ENCODE assay signal across 1 cellular context in the genomic region with DNA sequence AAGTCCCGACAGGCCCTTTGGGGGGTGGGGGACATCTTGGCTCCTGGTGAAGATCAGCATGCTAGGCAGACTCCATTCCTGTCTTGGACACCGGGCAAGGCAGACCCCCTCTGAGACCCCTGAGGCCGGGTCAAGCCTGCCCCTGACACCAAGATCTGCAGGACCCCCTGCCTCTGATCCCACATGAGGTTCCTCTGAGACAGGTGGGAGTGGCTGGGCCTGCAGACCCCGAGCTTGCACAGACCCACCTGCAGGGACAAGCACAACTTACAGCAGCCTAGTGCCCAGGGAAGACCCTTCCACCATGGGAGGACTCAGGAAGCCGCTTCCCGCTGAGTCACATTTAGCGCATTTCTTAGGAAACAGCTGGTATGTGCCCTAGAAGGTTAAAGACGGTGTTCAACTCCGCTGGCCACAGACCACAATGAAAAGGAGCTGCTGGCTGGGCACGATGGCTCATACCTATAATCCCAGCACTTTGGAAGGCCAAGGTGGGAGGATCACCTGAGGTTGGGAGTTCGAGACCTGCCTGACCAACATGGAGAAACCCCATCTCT.
A peak's percentile ranks its signal among the peaks of the same experiment; 100 is the strongest.
TF ChIP-seq lines count a peak whose summit lies in the region.

No MANE protein-coding gene starts in this region.

TF ChIP-seq in K562, 482 proteins besides CTCF, POLR2A, EP300 and RAD21 (continued from another document):
- TF ChIP-seq, protein P1, sequence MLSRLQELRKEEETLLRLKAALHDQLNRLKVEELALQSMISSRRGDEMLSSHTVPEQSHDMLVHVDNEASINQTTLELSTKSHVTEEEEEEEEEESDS (CRISPR knock-in tag; IDR thresholded peaks at IDR 0.05): no peak
- TF ChIP-seq PHB (CRISPR knock-in tag; IDR thresholded peaks at IDR 0.05) (0 out of 2 replicates have a peak, but pooled peaks have one; percentile 12), ZNF431 (CRISPR knock-in tag; IDR thresholded peaks at IDR 0.05) (no peak), RBBP5 (IDR thresholded peaks at IDR 0.05; ENCODE audit: borderline replicate concordance, insufficient read depth, low read length, poor library complexity, severe bottlenecking) (peak; percentile 35), ZFX (CRISPR knock-in tag; IDR thresholded peaks at IDR 0.05) (no peak), SP1 (CRISPR knock-in tag; IDR thresholded peaks at IDR 0.05) (no peak), BRD4 (IDR thresholded peaks at IDR 0.05) (no peak), BRF1 (IDR thresholded peaks at IDR 0.05; ENCODE audit: borderline replicate concordance, extremely low read depth, insufficient read length) (no peak), CHD1 (IDR thresholded peaks at IDR 0.05; ENCODE audit: low read length) (peak; percentile 2), NFXL1 (CRISPR knock-in tag; IDR thresholded peaks at IDR 0.05) (no peak), NCOA1 (IDR thresholded peaks at IDR 0.05; ENCODE audit: low read depth) (no peak), CREM (IDR thresholded peaks at IDR 0.05; ENCODE audit: low read depth) (no peak), TCFL5 (CRISPR knock-in tag; conservative IDR thresholded peaks at IDR 0.05) (no peak), SNRNP70 (optimal IDR thresholded peaks at IDR 0.05; ENCODE audit: low read depth, low read length) (no peak), ZFPM2 (CRISPR knock-in tag; IDR thresholded peaks at IDR 0.05) (no peak), SMAD4 (CRISPR knock-in tag; conservative IDR thresholded peaks at IDR 0.05) (no peak), DACH1 (IDR thresholded peaks at IDR 0.05; ENCODE audit: partially characterized antibody) (no peak), SIN3A (IDR thresholded peaks at IDR 0.05; ENCODE audit: borderline replicate concordance in 2 of 2, control insufficient read depth in 1 of 2, low read depth in 2 of 2, low read length in 2 of 2) (no peak), ARID2 (IDR thresholded peaks at IDR 0.05) (no peak), PTBP1 (IDR thresholded peaks at IDR 0.05; ENCODE audit: low read depth, low read length) (no peak), RCOR1 (IDR thresholded peaks at IDR 0.05; ENCODE audit: borderline replicate concordance in 1 of 2, low read depth in 2 of 2, low read length in 2 of 2) (no peak), FOS (IDR thresholded peaks at IDR 0.05; ENCODE audit: extremely low read depth, insufficient read length) (no peak), JUN (IDR thresholded peaks at IDR 0.05; ENCODE audit: borderline replicate concordance, low read depth, low read length) (no peak), JUN (CRISPR knock-in tag; IDR thresholded peaks at IDR 0.05; ENCODE audit: borderline replicate concordance) (no peak), MYC (IDR thresholded peaks at IDR 0.05; ENCODE audit: low read depth, low read length) (no peak), MYC (CRISPR knock-in tag; IDR thresholded peaks at IDR 0.05; ENCODE audit: borderline replicate concordance, low read depth) (0 out of 2 replicates have a peak, but pooled peaks have one; percentile 16), SPI1 (IDR thresholded peaks at IDR 0.05; ENCODE audit: borderline replicate concordance, low read depth, low read length) (0 out of 2 replicates have a peak, but pooled peaks have one; percentile 0), ZNF561 (CRISPR knock-in tag; conservative IDR thresholded peaks at IDR 0.05) (no peak)
- TF ChIP-seq, protein P2, sequence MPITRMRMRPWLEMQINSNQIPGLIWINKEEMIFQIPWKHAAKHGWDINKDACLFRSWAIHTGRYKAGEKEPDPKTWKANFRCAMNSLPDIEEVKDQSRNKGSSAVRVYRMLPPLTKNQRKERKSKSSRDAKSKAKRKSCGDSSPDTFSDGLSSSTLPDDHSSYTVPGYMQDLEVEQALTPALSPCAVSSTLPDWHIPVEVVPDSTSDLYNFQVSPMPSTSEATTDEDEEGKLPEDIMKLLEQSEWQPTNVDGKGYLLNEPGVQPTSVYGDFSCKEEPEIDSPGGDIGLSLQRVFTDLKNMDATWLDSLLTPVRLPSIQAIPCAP (CRISPR knock-in tag; IDR thresholded peaks at IDR 0.05; ENCODE audit: borderline replicate concordance): no peak
- TF ChIP-seq, protein P3, sequence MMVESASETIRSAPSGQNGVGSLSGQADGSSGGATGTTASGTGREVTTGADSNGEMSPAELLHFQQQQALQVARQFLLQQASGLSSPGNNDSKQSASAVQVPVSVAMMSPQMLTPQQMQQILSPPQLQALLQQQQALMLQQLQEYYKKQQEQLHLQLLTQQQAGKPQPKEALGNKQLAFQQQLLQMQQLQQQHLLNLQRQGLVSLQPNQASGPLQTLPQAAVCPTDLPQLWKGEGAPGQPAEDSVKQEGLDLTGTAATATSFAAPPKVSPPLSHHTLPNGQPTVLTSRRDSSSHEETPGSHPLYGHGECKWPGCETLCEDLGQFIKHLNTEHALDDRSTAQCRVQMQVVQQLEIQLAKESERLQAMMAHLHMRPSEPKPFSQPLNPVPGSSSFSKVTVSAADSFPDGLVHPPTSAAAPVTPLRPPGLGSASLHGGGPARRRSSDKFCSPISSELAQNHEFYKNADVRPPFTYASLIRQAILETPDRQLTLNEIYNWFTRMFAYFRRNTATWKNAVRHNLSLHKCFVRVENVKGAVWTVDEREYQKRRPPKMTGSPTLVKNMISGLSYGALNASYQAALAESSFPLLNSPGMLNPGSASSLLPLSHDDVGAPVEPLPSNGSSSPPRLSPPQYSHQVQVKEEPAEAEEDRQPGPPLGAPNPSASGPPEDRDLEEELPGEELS (CRISPR knock-in tag; IDR thresholded peaks at IDR 0.05; ENCODE audit: borderline replicate concordance): no peak
- TF ChIP-seq, protein P4, sequence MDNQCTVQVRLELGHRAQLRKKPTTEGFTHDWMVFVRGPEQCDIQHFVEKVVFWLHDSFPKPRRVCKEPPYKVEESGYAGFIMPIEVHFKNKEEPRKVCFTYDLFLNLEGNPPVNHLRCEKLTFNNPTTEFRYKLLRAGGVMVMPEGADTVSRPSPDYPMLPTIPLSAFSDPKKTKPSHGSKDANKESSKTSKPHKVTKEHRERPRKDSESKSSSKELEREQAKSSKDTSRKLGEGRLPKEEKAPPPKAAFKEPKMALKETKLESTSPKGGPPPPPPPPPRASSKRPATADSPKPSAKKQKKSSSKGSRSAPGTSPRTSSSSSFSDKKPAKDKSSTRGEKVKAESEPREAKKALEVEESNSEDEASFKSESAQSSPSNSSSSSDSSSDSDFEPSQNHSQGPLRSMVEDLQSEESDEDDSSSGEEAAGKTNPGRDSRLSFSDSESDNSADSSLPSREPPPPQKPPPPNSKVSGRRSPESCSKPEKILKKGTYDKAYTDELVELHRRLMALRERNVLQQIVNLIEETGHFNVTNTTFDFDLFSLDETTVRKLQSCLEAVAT (IDR thresholded peaks at IDR 0.05): no peak
